19 cellular contexts compared by ENCODE assay signal in genomic region chr11:102399189-102399588, GRCh38. TPM values are rescaled to one million over a fixed set of nuclear protein-coding genes. Genes with fewer than 3 reads are reported as not detected.
DNase-seq lines count a peak whose midpoint lies in the region; ATAC-seq, FAIRE-seq and TF ChIP-seq lines count a peak whose summit lies in the region.
"Had no signal": no experiment of that assay in that cellular context is flagged by ENCODE, and none has a peak within 500 bp of the region (broad histone marks: within the 10 kb centered on the region; RNA-seq: fewer than 3 reads in every experiment).

No MANE protein-coding gene starts in this region.

- no peak for TF ChIP-seq POLR2A in GM12892 (IDR thresholded peaks at IDR 0.05; ENCODE audit: low read depth, low read length)

- H3K36me3 Mint-ChIP-seq in T-cell: peaks cover 51% of the 10 kb centered on the region
- H3K36me3 Mint-ChIP-seq in naive thymus-derived CD8-positive, alpha-beta T cell: peaks cover 0 to 80% (median 17%) of the 10 kb centered on the region in 3 donors
- H3K36me3 Mint-ChIP-seq in activated naive CD4-positive, alpha-beta T cell treated with anti-CD3 and anti-CD28 coated beads for 36 hours (ENCODE audit: low read depth): peaks cover 46% of the 10 kb centered on the region

- intact Hi-C loops in activated naive CD4-positive, alpha-beta T cell treated with anti-CD3 and anti-CD28 coated beads for 36 hours (cut with micrococcal nuclease): loop anchor here (2.0 kb wide), 1 partner anchor 20 kb away; no protein-coding TSS in a partner anchor

- FAIRE-seq in GM12892 (lab: Jason Lieb, UNC): peak; percentile 88
- FAIRE-seq: G401.6, GM19239, K562 had no signal

- peaks cover 60 to 64% (median 60%) of the 10 kb centered on the region in 3 donors for H3K4me1 Mint-ChIP-seq in T-cell
- H3K4me1 Mint-ChIP-seq in naive thymus-derived CD8-positive, alpha-beta T cell: peaks cover 21 to 61% (median 55%) of the 10 kb centered on the region in 4 donors
- H3K4me1 Mint-ChIP-seq in activated naive CD4-positive, alpha-beta T cell treated with anti-CD3 and anti-CD28 coated beads for 36 hours (ENCODE audit: low read depth): peaks cover 62% of the 10 kb centered on the region
- H3K4me1 Mint-ChIP-seq: GM23338 had no signal

- H3K9me3 Mint-ChIP-seq in T-cell: no peaks in the 10 kb centered on the region
- no peaks in the 10 kb centered on the region for H3K9me3 Mint-ChIP-seq in naive thymus-derived CD8-positive, alpha-beta T cell
- H3K9me3 Mint-ChIP-seq in activated naive CD4-positive, alpha-beta T cell treated with anti-CD3 and anti-CD28 coated beads for 36 hours: no peaks in the 10 kb centered on the region
- H3K9me3 Mint-ChIP-seq: CD14-positive monocyte, GM23338 had no signal

- POLR2A ChIA-PET in T-cell (lab: Charles Lee): interaction anchor here (0.6 to 1.0 kb wide), 3 partner anchors 10 to 39 kb away, joined by 3 to 10 read pairs (median 3); no protein-coding TSS in a partner anchor
- POLR2A ChIA-PET in naive thymus-derived CD8-positive, alpha-beta T cell (lab: Charles Lee): interaction anchor here (1.3 to 2.7 kb wide), 2 partner anchors 51 to 53 kb away, joined by 4 to 8 read pairs; partner anchors contain the start of gene TMEM123

- H3K27me3 Mint-ChIP-seq in T-cell: no peaks in the 10 kb centered on the region
- H3K27me3 Mint-ChIP-seq in naive thymus-derived CD8-positive, alpha-beta T cell: no peaks in the 10 kb centered on the region
- H3K27me3 Mint-ChIP-seq in activated naive CD4-positive, alpha-beta T cell treated with anti-CD3 and anti-CD28 coated beads for 36 hours (ENCODE audit: low read depth): no peaks in the 10 kb centered on the region

- peak overlapping the region; percentile 23 to 39 for H3K27ac Mint-ChIP-seq in T-cell
- peak overlapping the region in 9 of 10 donors; percentile 6 to 80 (median 34) for H3K27ac Mint-ChIP-seq in naive thymus-derived CD8-positive, alpha-beta T cell
- no peak overlapping the region for H3K27ac Mint-ChIP-seq in activated naive CD4-positive, alpha-beta T cell treated with anti-CD3 and anti-CD28 coated beads for 36 hours
- H3K27ac Mint-ChIP-seq: GM23338 had no signal

- CTCF ChIA-PET in T-cell (lab: Charles Lee): interaction anchor here in 1 of 2 donors (0.7 to 4.3 kb wide), 3 partner anchors 9 to 100 kb away, joined by 3 to 26 read pairs (median 4); no protein-coding TSS in a partner anchor
- CTCF ChIA-PET in activated naive CD4-positive, alpha-beta T cell treated with anti-CD3 and anti-CD28 coated beads for 36 hours (lab: Charles Lee): interaction anchor here (1.1 to 4.0 kb wide), 9 partner anchors 8 to 97 kb away, joined by 3 to 17 read pairs (median 4); no protein-coding TSS in a partner anchor

- H3K4me3 Mint-ChIP-seq in T-cell: no peak overlapping the region
- no peak overlapping the region for H3K4me3 Mint-ChIP-seq in naive thymus-derived CD8-positive, alpha-beta T cell
- H3K4me3 Mint-ChIP-seq in activated naive CD4-positive, alpha-beta T cell treated with anti-CD3 and anti-CD28 coated beads for 36 hours: no peak overlapping the region
- H3K4me3 Mint-ChIP-seq: CD14-positive monocyte, GM23338 had no signal

- DNase-seq in DMS53 (lab: John Stamatoyannopoulos, UW): peak; percentile 64
- no peak for DNase-seq in DMS53 treated with DMSO at 0.1 percent for 48 hours (lab: John Stamatoyannopoulos, UW; ENCODE audit: unreplicated experiment)
- DNase-seq in GM12892 (ENCODE audit: insufficient read length): no peak
- DNase-seq in T-cell: no peak
- no peak for DNase-seq in naive thymus-derived CD8-positive, alpha-beta T cell
- DNase-seq in activated naive CD4-positive, alpha-beta T cell treated with anti-CD3 and anti-CD28 coated beads for 36 hours: no peak
- DNase-seq: HCEC 1CT, NCI-H1105 treated with DMSO at 0.1 percent for 48 hours, NCI-H1694 treated with DMSO at 0.1 percent for 48 hours, NCI-H510A, NCI-H748 treated with DMSO at 0.1 percent for 48 hours, SHP77 had no signal

- no peak for ATAC-seq in T-cell (replicated peaks in 1 of 4)
- no peak for ATAC-seq in naive thymus-derived CD8-positive, alpha-beta T cell
- ATAC-seq in HG02870 (IDR thresholded peaks at IDR 0.05; ENCODE audit: unreplicated experiment): no peak
- no peak for ATAC-seq in GM21515 (IDR thresholded peaks at IDR 0.05; ENCODE audit: unreplicated experiment)
- ATAC-seq: GM23338, K562 had no signal

RNA-seq across cellular contexts. Expression of gene BIRC2, which starts 52.2 kb away (rescaled TPM):
- polyA plus RNA-seq in GM12892 (2012; ENCODE audit: missing spikeins): 37.2 TPM
- total RNA-seq in T-cell: 100 to 1,000 TPM in 1 of 5 donors, 10 to 100 TPM in 4; 53.3 to 100 (median 60.8) TPM
- total RNA-seq in naive thymus-derived CD8-positive, alpha-beta T cell: 10 to 100 TPM; 56.4 to 56.9 TPM
- polyA plus RNA-seq in naive thymus-derived CD8-positive, alpha-beta T cell: 10 to 100 TPM; 29.6 to 41.9 (median 32.2) TPM
- total RNA-seq in activated naive CD4-positive, alpha-beta T cell treated with anti-CD3 and anti-CD28 coated beads for 36 hours: 10 to 100 TPM; 26.6 to 26.9 TPM

RNA-seq across cellular contexts. Expression of gene TMEM123, which starts 53.4 kb away (rescaled TPM):
- polyA plus RNA-seq in GM12892 (2012; ENCODE audit: missing spikeins): 128 TPM
- 100 to 1,000 TPM; 361 to 469 (median 428) TPM for total RNA-seq in T-cell
- total RNA-seq in naive thymus-derived CD8-positive, alpha-beta T cell: 100 to 1,000 TPM; 484 to 533 TPM
- polyA plus RNA-seq in naive thymus-derived CD8-positive, alpha-beta T cell: 100 to 1,000 TPM; 746 to 988 (median 748) TPM
- total RNA-seq in activated naive CD4-positive, alpha-beta T cell treated with anti-CD3 and anti-CD28 coated beads for 36 hours: 100 to 1,000 TPM; 232 to 255 TPM
